8 cellular contexts compared by ENCODE assay signal in genomic region chr15:98428253-98428989, GRCh38.
DNase-seq lines count a peak whose midpoint lies in the region; ATAC-seq and TF ChIP-seq lines count a peak whose summit lies in the region.

No MANE protein-coding gene starts in this region.

- H3K9me3 ChIP-seq in esophagus (ENCODE audit: control insufficient read depth in 2 of 2, insufficient read depth in 1 of 2, low read depth in 1 of 2, low read length in 1 of 2) (no peaks in the 10 kb centered on the region), muscle layer of duodenum (ENCODE audit: control insufficient read depth in 1 of 2, low read length in 2 of 2) (no peaks in the 10 kb centered on the region)

- H3K27me3 ChIP-seq in esophagus (ENCODE audit: control insufficient read depth in 1 of 2, insufficient read depth in 2 of 2, low read length in 2 of 2) (no peaks in the 10 kb centered on the region), muscle layer of duodenum (ENCODE audit: low read depth, low read length) (no peaks in the 10 kb centered on the region)

- TF ChIP-seq POLR2A in GM18505 (IDR thresholded peaks at IDR 0.05; ENCODE audit: borderline replicate concordance, extremely low read depth, insufficient read depth, insufficient read length) = no peak

- peak overlapping the region; percentile 74 to 76 for H3K27ac ChIP-seq in esophagus (ENCODE audit: low read depth in 2 of 2, low read length in 1 of 2)
- no peak overlapping the region for H3K27ac ChIP-seq in muscle layer of duodenum (ENCODE audit: low read length)

- H3K4me1 ChIP-seq in esophagus (ENCODE audit: control insufficient read depth in 2 of 2, insufficient read depth in 2 of 2, low read length in 1 of 2) = peaks cover 2% of the 10 kb centered on the region in 2 donors
- H3K4me1 ChIP-seq in muscle layer of duodenum (ENCODE audit: control insufficient read depth in 1 of 2, insufficient read depth in 2 of 2, low read length in 2 of 2) = peaks cover 0 to 12% of the 10 kb centered on the region in 2 donors

- H3K4me3 ChIP-seq in esophagus (ENCODE audit: low read depth in 1 of 2, low read length in 2 of 2) = peak overlapping the region; percentile 43 to 49
- H3K4me3 ChIP-seq in muscle layer of duodenum (ENCODE audit: low read depth in 1 of 2, low read length in 2 of 2) = peak overlapping the region; percentile 60 to 69

- DNase-seq in A172 (ENCODE audit: low spot score) (peak; percentile 19), NCI-H460 (ENCODE audit: extremely low read depth, low read depth) (peak; percentile 45), activated T-cell treated with anti-CD3 and anti-CD28 coated beads for 4 hours (peak; percentile 54)
- DNase-seq in stimulated activated CD8-positive, alpha-beta memory T cell treated with anti-CD3 and anti-CD28 coated beads, Interleukin-7, amount 100 ng/mL, for 48 hours (ENCODE audit: extremely low read depth in 1 of 2, low read depth in 1 of 2) = peak; percentile 29 to 45

- 1% methylated on average over 49 of the region's 49 CpGs for WGBS in esophagus, 2 donors

- peak; percentile 91 for ATAC-seq in GM18505 (IDR thresholded peaks at IDR 0.05; ENCODE audit: unreplicated experiment)
- peak; percentile 79 for ATAC-seq in HG02970 (IDR thresholded peaks at IDR 0.05; ENCODE audit: low FRiP score, unreplicated experiment)

- H3K36me3 ChIP-seq in esophagus (ENCODE audit: control insufficient read depth in 2 of 2, insufficient read depth in 2 of 2, low read length in 1 of 2) = no peaks in the 10 kb centered on the region
- H3K36me3 ChIP-seq in muscle layer of duodenum (ENCODE audit: control insufficient read depth in 1 of 2, insufficient read depth in 2 of 2, low read length in 2 of 2) = no peaks in the 10 kb centered on the region
